ENCODE assay signal across 27 cellular contexts in genomic region chr10:62993121-62993520, GRCh38.
DNase-seq lines count a peak whose midpoint lies in the region; ATAC-seq and TF ChIP-seq lines count a peak whose summit lies in the region.
"Had no signal": no experiment of that assay in that cellular context is flagged by ENCODE, and none has a peak within 500 bp of the region (broad histone marks: within the 10 kb centered on the region; RNA-seq: fewer than 3 reads in every experiment).

No MANE protein-coding gene starts in this region.

- no peaks in the 10 kb centered on the region for H3K9me3 Mint-ChIP-seq in activated T-cell treated with anti-CD3 and anti-CD28 coated beads, Interleukin-2, amount 50 U/mL, for 72 hours
- no peaks in the 10 kb centered on the region for H3K9me3 Mint-ChIP-seq in activated T-cell treated with anti-CD3 and anti-CD28 coated beads, Interleukin-2, amount 50 U/mL, for 24 hours
- no peaks in the 10 kb centered on the region for H3K9me3 Mint-ChIP-seq in stimulated activated effector memory CD8-positive, alpha-beta T cell treated with anti-CD3 and anti-CD28 coated beads, Interleukin-12 subunit alpha, Interleukin-12 subunit beta, amount 100 ng/mL, for 72 hours
- H3K9me3 Mint-ChIP-seq: activated CD4-positive, alpha-beta memory T cell treated with anti-CD3 and anti-CD28 coated beads, Interleukin-2, amount 10 ng/mL, durations not matched to agents 7 days and 5 days; CD4-positive, alpha-beta memory T cell; T-cell had no signal

- H3K27ac Mint-ChIP-seq in activated T-cell treated with anti-CD3 and anti-CD28 coated beads, Interleukin-2, amount 50 U/mL, for 72 hours, result peak overlapping the region; percentile 95
- no peak overlapping the region for H3K27ac Mint-ChIP-seq in activated T-cell treated with anti-CD3 and anti-CD28 coated beads, Interleukin-2, amount 50 U/mL, for 24 hours
- peak overlapping the region; percentile 82 for H3K27ac Mint-ChIP-seq in stimulated activated effector memory CD8-positive, alpha-beta T cell treated with anti-CD3 and anti-CD28 coated beads, Interleukin-12 subunit alpha, Interleukin-12 subunit beta, amount 100 ng/mL, for 72 hours
- H3K27ac Mint-ChIP-seq: activated CD4-positive, alpha-beta memory T cell treated with anti-CD3 and anti-CD28 coated beads, Interleukin-2, amount 10 ng/mL, durations not matched to agents 7 days and 5 days; CD4-positive, alpha-beta memory T cell; T-cell had no signal

- H3K4me1 ChIP-seq in PC-3 (ENCODE audit: insufficient read depth, low read length) (peaks cover 72% of the 10 kb centered on the region), breast epithelium (no peaks in the 10 kb centered on the region), gastroesophageal sphincter (peaks cover 3 to 12% (median 4%) of the 10 kb centered on the region in 3 donors)
- H3K4me1 ChIP-seq: right lobe of liver, vagina had no signal

- no peak for DNase-seq in activated T-cell treated with anti-CD3 and anti-CD28 coated beads, Interleukin-2, amount 50 U/mL, for 72 hours
- no peak for DNase-seq in activated T-cell treated with anti-CD3 and anti-CD28 coated beads, Interleukin-2, amount 50 U/mL, for 24 hours
- peak; percentile 52 for DNase-seq in PC-3
- DNase-seq in breast epithelium (ENCODE audit: low spot score in 2 of 2), result no peak
- DNase-seq in stimulated activated effector memory CD8-positive, alpha-beta T cell treated with anti-CD3 and anti-CD28 coated beads, Interleukin-12 subunit alpha, Interleukin-12 subunit beta, amount 100 ng/mL, for 72 hours (ENCODE audit: low spot score in 2 of 2), result no peak
- no peak for DNase-seq in stimulated activated CD4-positive, alpha-beta T cell treated with anti-CD3 and anti-CD28 coated beads, Interleukin-15, amount 100 ng/mL, for 24 hours
- no peak for DNase-seq in NCI-H524 treated with DMSO at 0.1 percent for 48 hours (lab: John Stamatoyannopoulos, UW)
- DNase-seq: activated CD4-positive, alpha-beta memory T cell treated with anti-CD3 and anti-CD28 coated beads, Interleukin-2, amount 10 ng/mL, durations not matched to agents 7 days and 5 days; activated gamma-delta T cell; AML-193; CD4-positive, alpha-beta memory T cell; effector CD4-positive, alpha-beta T cell; EL; left cardiac atrium; NCI-H1092; NCI-H187; NCI-H2171 treated with DMSO at 0.1 percent for 48 hours; NCI-H524; NK-92 treated with Interleukin-12 subunit alpha and Interleukin-12 subunit beta, amount 100 ng/mL, for 24 hours; posterior cingulate gyrus; right lobe of liver; stimulated activated naive CD4-positive, alpha-beta T cell treated with Interleukin-2 at 50 U/mL for 16 hours; T-cell had no signal

- ATAC-seq in activated T-cell treated with anti-CD3 and anti-CD28 coated beads, Interleukin-2, amount 50 U/mL, for 72 hours (replicated peaks in 1 of 2), result no peak
- ATAC-seq in PC-3 (no peak), gastroesophageal sphincter (no peak)
- no peak for ATAC-seq in stimulated activated effector memory CD8-positive, alpha-beta T cell treated with anti-CD3 and anti-CD28 coated beads, Interleukin-12 subunit alpha, Interleukin-12 subunit beta, amount 100 ng/mL, for 72 hours
- ATAC-seq: activated CD4-positive, CD25-positive, alpha-beta regulatory T cell treated with anti-CD3 and anti-CD28 coated beads, Interleukin-2, amount 50 U/mL, for 24 hours; Panc1; right lobe of liver; T-cell had no signal

- H2AFZ ChIP-seq in PC-3 (ENCODE audit: low read length), result peak overlapping the region; percentile 63

- H3K27me3 Mint-ChIP-seq in activated T-cell treated with anti-CD3 and anti-CD28 coated beads, Interleukin-2, amount 50 U/mL, for 72 hours (ENCODE audit: low read depth), result peaks cover under 1% of the 10 kb centered on the region
- H3K27me3 Mint-ChIP-seq in activated T-cell treated with anti-CD3 and anti-CD28 coated beads, Interleukin-2, amount 50 U/mL, for 24 hours, result peaks cover 6% of the 10 kb centered on the region
- H3K27me3 Mint-ChIP-seq: activated CD4-positive, alpha-beta memory T cell treated with anti-CD3 and anti-CD28 coated beads, Interleukin-2, amount 10 ng/mL, durations not matched to agents 7 days and 5 days had no signal

- H3F3A ChIP-seq in PC-3 (ENCODE audit: low read length, unreplicated experiment), result peaks cover 29% of the 10 kb centered on the region

- POLR2A ChIA-PET in PC-3 (lab: Charles Lee; ENCODE audit: unreplicated experiment), result interaction anchor here (0.6 kb wide), 2 partner anchors 12 to 531 kb away, joined by 3 read pairs; no protein-coding TSS in a partner anchor

- peak overlapping the region in 1 of 2 donors; percentile 84 for H3K4me3 Mint-ChIP-seq in activated T-cell treated with anti-CD3 and anti-CD28 coated beads, Interleukin-2, amount 50 U/mL, for 72 hours
- no peak overlapping the region for H3K4me3 Mint-ChIP-seq in activated T-cell treated with anti-CD3 and anti-CD28 coated beads, Interleukin-2, amount 50 U/mL, for 24 hours
- peak overlapping the region; percentile 31 for H3K4me3 Mint-ChIP-seq in stimulated activated effector memory CD8-positive, alpha-beta T cell treated with anti-CD3 and anti-CD28 coated beads, Interleukin-12 subunit alpha, Interleukin-12 subunit beta, amount 100 ng/mL, for 72 hours
- H3K4me3 Mint-ChIP-seq: activated CD4-positive, alpha-beta memory T cell treated with anti-CD3 and anti-CD28 coated beads, Interleukin-2, amount 10 ng/mL, durations not matched to agents 7 days and 5 days; CD4-positive, alpha-beta memory T cell; T-cell had no signal

- TF ChIP-seq POLR2A in breast epithelium (IDR thresholded peaks at IDR 0.05) (no peak), gastroesophageal sphincter (IDR thresholded peaks at IDR 0.05) (no peak)

- no TSS peak for BruUV-seq in PC-3 (replicated peaks; lab: Mats Ljungman, UMichigan)

- H3K4me2 ChIP-seq in PC-3 (ENCODE audit: low read length), result peak overlapping the region; percentile 71

- H3K36me3 ChIP-seq in PC-3 (ENCODE audit: low read depth, low read length), result no peaks in the 10 kb centered on the region
- H3K36me3 ChIP-seq in breast epithelium, result no peaks in the 10 kb centered on the region
- H3K36me3 ChIP-seq in gastroesophageal sphincter, result no peaks in the 10 kb centered on the region
- H3K36me3 ChIP-seq: right lobe of liver, vagina had no signal

- H3K4me3 ChIP-seq in PC-3 (ENCODE audit: low read length) (peak overlapping the region; percentile 45), breast epithelium (no peak overlapping the region), gastroesophageal sphincter (no peak overlapping the region)
- H3K4me3 ChIP-seq: right lobe of liver, vagina had no signal

- H3K36me3 Mint-ChIP-seq in activated T-cell treated with anti-CD3 and anti-CD28 coated beads, Interleukin-2, amount 50 U/mL, for 72 hours (ENCODE audit: insufficient read depth in 2 of 2), result peaks cover 1 to 2% of the 10 kb centered on the region in 2 donors
- H3K36me3 Mint-ChIP-seq in activated T-cell treated with anti-CD3 and anti-CD28 coated beads, Interleukin-2, amount 50 U/mL, for 24 hours (ENCODE audit: low read depth), result no peaks in the 10 kb centered on the region
- peaks cover 13% of the 10 kb centered on the region for H3K36me3 Mint-ChIP-seq in stimulated activated effector memory CD8-positive, alpha-beta T cell treated with anti-CD3 and anti-CD28 coated beads, Interleukin-12 subunit alpha, Interleukin-12 subunit beta, amount 100 ng/mL, for 72 hours
- H3K36me3 Mint-ChIP-seq: CD4-positive, alpha-beta memory T cell; T-cell had no signal

- CTCF ChIA-PET in PC-3 (lab: Charles Lee), result interaction anchor here (0.7 to 1.1 kb wide), 2 partner anchors 91 to 175 kb away, joined by 3 to 4 read pairs; no protein-coding TSS in a partner anchor

- H3K4me1 Mint-ChIP-seq in activated T-cell treated with anti-CD3 and anti-CD28 coated beads, Interleukin-2, amount 50 U/mL, for 72 hours (ENCODE audit: low read depth), result peaks cover 71% of the 10 kb centered on the region
- H3K4me1 Mint-ChIP-seq in activated T-cell treated with anti-CD3 and anti-CD28 coated beads, Interleukin-2, amount 50 U/mL, for 24 hours (ENCODE audit: low read depth), result peaks cover 69% of the 10 kb centered on the region
- peaks cover 30% of the 10 kb centered on the region for H3K4me1 Mint-ChIP-seq in stimulated activated effector memory CD8-positive, alpha-beta T cell treated with anti-CD3 and anti-CD28 coated beads, Interleukin-12 subunit alpha, Interleukin-12 subunit beta, amount 100 ng/mL, for 72 hours
- H3K4me1 Mint-ChIP-seq: CD4-positive, alpha-beta memory T cell had no signal

- H4K20me1 ChIP-seq in PC-3 (ENCODE audit: low read length), result no peaks in the 10 kb centered on the region

- no peaks in the 10 kb centered on the region for H3K79me2 ChIP-seq in PC-3 (ENCODE audit: low read length)

- H3K27ac ChIP-seq in PC-3 (ENCODE audit: low read length) (peak overlapping the region; percentile 76), breast epithelium (peak overlapping the region; percentile 76 to 79), gastroesophageal sphincter (no peak overlapping the region)
- H3K27ac ChIP-seq: right lobe of liver, vagina had no signal

- H3K9me2 ChIP-seq in PC-3 (replicated peaks; ENCODE audit: low read length), result 0 out of 2 replicates have a peak, but pooled peaks cover under 1% of the 10 kb centered on the region

- H3K27me3 ChIP-seq in PC-3 (ENCODE audit: low read length) (no peaks in the 10 kb centered on the region), breast epithelium (no peaks in the 10 kb centered on the region), gastroesophageal sphincter (no peaks in the 10 kb centered on the region)
- H3K27me3 ChIP-seq: right lobe of liver, vagina had no signal

- intact Hi-C loops in PC-3 (cut with micrococcal nuclease) (loop anchor here (2.0 kb wide), 1 partner anchor 74 kb away; no protein-coding TSS in a partner anchor), breast epithelium (cut with DNase I; ENCODE audit: low total_unique reads) (no loop called here)

- TF ChIP-seq CTCF in PC-3 (conservative IDR thresholded peaks at IDR 0.05; ENCODE audit: low read depth, low read length), result no peak
- no peak for TF ChIP-seq CTCF in breast epithelium (IDR thresholded peaks at IDR 0.05)
- TF ChIP-seq CTCF in gastroesophageal sphincter (IDR thresholded peaks at IDR 0.05), result no peak

- no peak for TF ChIP-seq EP300 in gastroesophageal sphincter (IDR thresholded peaks at IDR 0.05)

- H3K9me3 ChIP-seq in PC-3 (ENCODE audit: low read length), result no peaks in the 10 kb centered on the region
- H3K9me3 ChIP-seq in breast epithelium, result no peaks in the 10 kb centered on the region
- H3K9me3 ChIP-seq in gastroesophageal sphincter, result no peaks in the 10 kb centered on the region
- H3K9me3 ChIP-seq: right lobe of liver, vagina had no signal

- peak overlapping the region; percentile 38; the same call in 1 of the 2 replicates for H3K9ac ChIP-seq in PC-3 (ENCODE audit: low read length)

Comparison
In these comparisons a context has a peak if more than half of its experiments do, and no peak if none do; other contexts are left out.
1. H3K27ac ChIP-seq: peak in PC-3 (single experiment) and breast epithelium (2 of 2); none in gastroesophageal sphincter (0 of 4).